Comparison of ENCODE assay signal across 11 cellular contexts in the genomic region with DNA sequence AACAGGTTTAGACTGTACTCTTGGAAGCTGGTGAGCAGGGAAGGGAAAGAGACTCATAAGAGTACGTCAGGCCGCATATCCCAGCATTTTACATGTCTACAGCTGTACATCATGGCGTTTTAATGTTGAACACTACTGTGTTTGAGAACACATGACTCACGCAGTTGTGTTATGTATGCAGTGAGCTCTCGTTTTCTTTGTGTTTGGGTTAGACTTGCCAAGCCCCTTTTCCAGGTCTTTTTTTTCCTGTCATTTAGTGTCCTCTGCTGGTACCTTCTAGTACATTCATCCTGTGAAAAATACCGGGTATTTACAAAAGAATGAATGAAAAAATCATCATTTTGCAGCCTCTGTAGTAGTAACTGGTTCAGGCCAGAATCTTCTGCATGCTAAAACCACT. TPM values are rescaled to one million over a fixed set of nuclear protein-coding genes. Genes with fewer than 3 reads are reported as not detected.
DNase-seq lines count a peak whose midpoint lies in the region; ATAC-seq and TF ChIP-seq lines count a peak whose summit lies in the region.
"Had no signal": no experiment of that assay in that cellular context is flagged by ENCODE, and none has a peak within 500 bp of the region (broad histone marks: within the 10 kb centered on the region; RNA-seq: fewer than 3 reads in every experiment).

No MANE protein-coding gene starts in this region.

- H4K20me1 ChIP-seq in GM23338 (replicated peaks; ENCODE audit: insufficient read depth) = no peaks in the 10 kb centered on the region

- H2AFZ ChIP-seq in GM23338 = no peak overlapping the region

- H3F3A ChIP-seq in GM23338 (replicated peaks; ENCODE audit: low read depth) = no peaks in the 10 kb centered on the region

- H3K9me3 Mint-ChIP-seq in GM23338 = no peaks in the 10 kb centered on the region
- H3K9me3 Mint-ChIP-seq: activated naive CD4-positive, alpha-beta T cell treated with anti-CD3 and anti-CD28 coated beads, Interleukin-2, amount 50 U/mL, for 24 hours had no signal

- no peaks in the 10 kb centered on the region for H3K4me1 ChIP-seq in GM23338 (ENCODE audit: insufficient read depth)
- H3K4me1 ChIP-seq in SJCRH30 = no peaks in the 10 kb centered on the region

- H3K36me3 Mint-ChIP-seq in GM23338 (ENCODE audit: low read depth) = peaks cover 61% of the 10 kb centered on the region

- no peaks in the 10 kb centered on the region for H3K9me2 ChIP-seq in GM23338 (ENCODE audit: insufficient read depth)

- no peak overlapping the region for H3K27ac ChIP-seq in GM23338 (ENCODE audit: low read depth)
- no peak overlapping the region for H3K27ac ChIP-seq in SJCRH30
- H3K27ac ChIP-seq: Peyer's patch had no signal

- H3K27me3 ChIP-seq in GM23338 (ENCODE audit: insufficient read depth) (no peaks in the 10 kb centered on the region), SJCRH30 (no peaks in the 10 kb centered on the region)
- H3K27me3 ChIP-seq: Peyer's patch had no signal

- H3K9me3 ChIP-seq in SJCRH30 (replicated peaks) = no peaks in the 10 kb centered on the region
- H3K9me3 ChIP-seq: Peyer's patch had no signal

- ATAC-seq in GM23338 = no peak
- no peak for ATAC-seq in GM19395 (IDR thresholded peaks at IDR 0.05; ENCODE audit: unreplicated experiment)

- DNase-seq in GM23338 (ENCODE audit: low spot score) = peak; percentile 17
- DNase-seq in SJCRH30 = peak; percentile 34 to 71
- DNase-seq in fibroblast of peridontal ligament (ENCODE audit: extremely low read depth) = peak; percentile 83
- no peak for DNase-seq in retinal pigment epithelial cell (ENCODE audit: low read depth)
- no peak for DNase-seq in NCI-H510A treated with DMSO at 0.1 percent for 48 hours (lab: John Stamatoyannopoulos, UW)
- no peak for DNase-seq in stimulated activated CD4-positive, alpha-beta T cell treated with anti-CD3 and anti-CD28 coated beads, Interleukin-4, amount 100 ng/mL, for 4 hours
- DNase-seq: midbrain; Peyer's patch; stimulated activated naive CD4-positive, alpha-beta T cell treated with Interleukin-2 at 50 U/mL for 16 hours had no signal

- peaks cover 12% of the 10 kb centered on the region; the same call in 1 of the 2 replicates for H3K36me3 ChIP-seq in GM23338 (ENCODE audit: insufficient read depth)
- H3K36me3 ChIP-seq in SJCRH30 = peaks cover 30% of the 10 kb centered on the region
- H3K36me3 ChIP-seq: Peyer's patch had no signal

- no peak overlapping the region for H3K27ac Mint-ChIP-seq in GM23338
- H3K27ac Mint-ChIP-seq: activated naive CD4-positive, alpha-beta T cell treated with anti-CD3 and anti-CD28 coated beads, Interleukin-2, amount 50 U/mL, for 24 hours had no signal

- H3K79me2 ChIP-seq in GM23338 (replicated peaks; ENCODE audit: insufficient read depth) = 0 out of 2 replicates have a peak, but pooled peaks cover 3% of the 10 kb centered on the region

- H3K27me3 Mint-ChIP-seq in GM23338 (ENCODE audit: insufficient read depth, low read depth, poor library complexity) = no peaks in the 10 kb centered on the region
- H3K27me3 Mint-ChIP-seq: activated naive CD4-positive, alpha-beta T cell treated with anti-CD3 and anti-CD28 coated beads, Interleukin-2, amount 50 U/mL, for 24 hours had no signal

- no peak overlapping the region for H3K4me2 ChIP-seq in GM23338

- H3K4me3 Mint-ChIP-seq in GM23338 = no peak overlapping the region
- H3K4me3 Mint-ChIP-seq: activated naive CD4-positive, alpha-beta T cell treated with anti-CD3 and anti-CD28 coated beads, Interleukin-2, amount 50 U/mL, for 24 hours had no signal

- H3K4me3 ChIP-seq in GM23338 (no peak overlapping the region), SJCRH30 (peak overlapping the region; percentile 8; the same call in 1 of the 2 replicates), retinal pigment epithelial cell (ENCODE audit: low read length) (no peak overlapping the region)
- H3K4me3 ChIP-seq: Peyer's patch had no signal

- TF ChIP-seq CTCF in GM23338 (conservative IDR thresholded peaks at IDR 0.05; ENCODE audit: low read depth in 2 of 2) = peak in 1 of 2 experiments; percentile 17; a peak in 2 of 4 replicates
- TF ChIP-seq CTCF in retinal pigment epithelial cell (conservative IDR thresholded peaks at IDR 0.05; ENCODE audit: low read depth, low read length) = peak; percentile 31

- H3K4me1 Mint-ChIP-seq in GM23338 = peaks cover 3% of the 10 kb centered on the region; the same call in 1 of the 3 replicates

TF ChIP-seq in GM23338, 12 proteins besides CTCF, POLR2A, EP300 and RAD21 (continues in another document):
- TF ChIP-seq CREB1 (CRISPR knock-in tag; IDR thresholded peaks at IDR 0.05; ENCODE audit: low read depth) (no peak), NANOG (IDR thresholded peaks at IDR 0.05; ENCODE audit: borderline replicate concordance) (no peak), EZH2 (IDR thresholded peaks at IDR 0.05; ENCODE audit: low read depth, unreplicated experiment) (no peak), EZH2phosphoT487 (IDR thresholded peaks at IDR 0.05; ENCODE audit: unreplicated experiment) (no peak), ZNF331 (CRISPR knock-in tag; IDR thresholded peaks at IDR 0.05; ENCODE audit: low read depth) (no peak)
- TF ChIP-seq, protein P1, sequence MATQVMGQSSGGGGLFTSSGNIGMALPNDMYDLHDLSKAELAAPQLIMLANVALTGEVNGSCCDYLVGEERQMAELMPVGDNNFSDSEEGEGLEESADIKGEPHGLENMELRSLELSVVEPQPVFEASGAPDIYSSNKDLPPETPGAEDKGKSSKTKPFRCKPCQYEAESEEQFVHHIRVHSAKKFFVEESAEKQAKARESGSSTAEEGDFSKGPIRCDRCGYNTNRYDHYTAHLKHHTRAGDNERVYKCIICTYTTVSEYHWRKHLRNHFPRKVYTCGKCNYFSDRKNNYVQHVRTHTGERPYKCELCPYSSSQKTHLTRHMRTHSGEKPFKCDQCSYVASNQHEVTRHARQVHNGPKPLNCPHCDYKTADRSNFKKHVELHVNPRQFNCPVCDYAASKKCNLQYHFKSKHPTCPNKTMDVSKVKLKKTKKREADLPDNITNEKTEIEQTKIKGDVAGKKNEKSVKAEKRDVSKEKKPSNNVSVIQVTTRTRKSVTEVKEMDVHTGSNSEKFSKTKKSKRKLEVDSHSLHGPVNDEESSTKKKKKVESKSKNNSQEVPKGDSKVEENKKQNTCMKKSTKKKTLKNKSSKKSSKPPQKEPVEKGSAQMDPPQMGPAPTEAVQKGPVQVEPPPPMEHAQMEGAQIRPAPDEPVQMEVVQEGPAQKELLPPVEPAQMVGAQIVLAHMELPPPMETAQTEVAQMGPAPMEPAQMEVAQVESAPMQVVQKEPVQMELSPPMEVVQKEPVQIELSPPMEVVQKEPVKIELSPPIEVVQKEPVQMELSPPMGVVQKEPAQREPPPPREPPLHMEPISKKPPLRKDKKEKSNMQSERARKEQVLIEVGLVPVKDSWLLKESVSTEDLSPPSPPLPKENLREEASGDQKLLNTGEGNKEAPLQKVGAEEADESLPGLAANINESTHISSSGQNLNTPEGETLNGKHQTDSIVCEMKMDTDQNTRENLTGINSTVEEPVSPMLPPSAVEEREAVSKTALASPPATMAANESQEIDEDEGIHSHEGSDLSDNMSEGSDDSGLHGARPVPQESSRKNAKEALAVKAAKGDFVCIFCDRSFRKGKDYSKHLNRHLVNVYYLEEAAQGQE (IDR thresholded peaks at IDR 0.05; ENCODE audit: unreplicated experiment) = no peak

RNA-seq across cellular contexts. Expression of a gene that starts 35.3 kb away (rescaled TPM):
- total RNA-seq in GM23338 (2014; rRNA removed; shearing (Covaris generic)) = 168 and 185 TPM in 2 replicates
- 246 and 274 TPM in 2 replicates for polyA plus RNA-seq in GM23338 (2016; fragmentation: Nextera tagmentation; extraction: Ambion mirVana)
- total RNA-seq in SJCRH30 (2014; rRNA removed; shearing (Covaris generic)) = 183 and 196 TPM in 2 replicates

RNA-seq across cellular contexts. Expression of a gene that starts 56.3 kb away (rescaled TPM):
- 0.21 TPM in 1 of 2 replicates, not detected in the other for total RNA-seq in GM23338 (2014; rRNA removed; shearing (Covaris generic))
- 0.05 and 0.07 TPM in 2 replicates for polyA plus RNA-seq in GM23338 (2016; fragmentation: Nextera tagmentation; extraction: Ambion mirVana)
- total RNA-seq in SJCRH30 (2014; rRNA removed; shearing (Covaris generic)) = 0.73 and 1.1 TPM in 2 replicates

Comparison
In these comparisons a context has a peak if more than half of its experiments do, and no peak if none do; other contexts are left out.
1. DNase-seq: peak in GM23338 (single experiment), SJCRH30 (2 of 2) and fibroblast of peridontal ligament (single experiment); none in retinal pigment epithelial cell (single experiment), NCI-H510A treated with DMSO at 0.1 percent for 48 hours (single experiment) and stimulated activated CD4-positive, alpha-beta T cell treated with anti-CD3 and anti-CD28 coated beads, Interleukin-4, amount 100 ng/mL, for 4 hours (0 of 2).